8 cellular contexts compared by ENCODE assay signal in the genomic region with DNA sequence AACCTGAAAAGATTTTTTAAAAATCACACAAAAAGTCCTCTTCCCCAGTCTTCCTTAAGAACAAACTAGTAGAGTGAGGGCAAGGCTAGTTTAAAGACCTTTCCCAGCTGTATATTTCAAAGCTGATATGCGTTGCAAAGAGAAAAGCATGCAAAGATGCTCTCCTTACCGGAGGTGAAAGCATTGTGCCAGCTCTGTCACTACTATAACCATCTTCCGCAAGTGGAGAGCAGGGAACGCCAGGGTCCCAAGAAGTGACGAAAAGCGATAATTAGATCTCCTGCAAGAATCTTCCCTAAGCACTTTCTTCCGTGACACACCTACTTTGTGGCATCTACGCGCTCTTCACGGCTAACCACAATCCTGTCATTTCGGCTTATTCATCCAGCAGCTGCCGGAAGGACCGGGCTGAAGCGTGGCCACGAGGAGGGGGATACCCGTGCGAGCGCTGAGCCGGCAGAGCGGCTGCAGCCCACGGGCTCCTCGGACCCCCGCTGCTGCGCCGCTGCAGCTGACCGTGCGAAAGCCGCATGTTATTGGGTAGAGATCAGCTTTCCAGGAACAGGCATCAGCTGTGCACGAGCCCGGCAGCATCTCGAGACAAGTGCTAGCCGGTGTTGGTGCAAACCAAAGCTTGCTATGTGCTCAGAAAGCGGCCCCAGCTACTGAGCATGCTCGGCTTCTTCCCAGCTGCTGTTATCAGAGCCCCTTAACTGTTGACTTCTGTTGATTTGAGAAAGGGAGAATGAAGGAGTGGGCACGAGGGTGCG. TPM values are rescaled to one million over a fixed set of nuclear protein-coding genes. Genes with fewer than 3 reads are reported as not detected.
A peak's percentile ranks its signal among the peaks of the same experiment; 100 is the strongest.
DNase-seq lines count a peak whose midpoint lies in the region; ATAC-seq, FAIRE-seq and TF ChIP-seq lines count a peak whose summit lies in the region.

No MANE protein-coding gene starts in this region.

- H3K4me3 ChIP-seq in K562: peak overlapping the region; percentile 42
- H3K4me3 ChIP-seq in small intestine (ENCODE audit: low read depth in 1 of 2, low read length in 2 of 2): peak overlapping the region in 1 of 2 donors; percentile 43

- H3K4ac ChIP-seq in H9 (ENCODE audit: low read depth, low read length): no peak overlapping the region

- no peak overlapping the region for H4K5ac ChIP-seq in H9 (ENCODE audit: insufficient read length, low read depth, low read length)

- H3K27me3 ChIP-seq in H9 (ENCODE audit: insufficient read depth, low read length) (no peaks in the 10 kb centered on the region), K562 (ENCODE audit: control insufficient read depth in 2 of 2, insufficient read depth in 2 of 2, low read length in 2 of 2) (no peaks in the 10 kb centered on the region), small intestine (ENCODE audit: control insufficient read depth in 2 of 2, insufficient read depth in 2 of 2, low read length in 2 of 2) (no peaks in the 10 kb centered on the region)

- H3K23ac ChIP-seq in H9 (ENCODE audit: insufficient read length, low read depth, low read length): no peak overlapping the region

- peaks cover 42% of the 10 kb centered on the region for H3K27me3 Mint-ChIP-seq in H9 (ENCODE audit: low read depth)
- peaks cover 9 to 14% (median 11%) of the 10 kb centered on the region in 3 donors for H3K27me3 Mint-ChIP-seq in immature natural killer cell (ENCODE audit: low read depth in 3 of 3)

- H3K4me1 ChIP-seq in H9 (ENCODE audit: insufficient read depth, low read length) (no peaks in the 10 kb centered on the region), K562 (replicated peaks in 1 of 2; ENCODE audit: control insufficient read depth in 2 of 2, insufficient read depth in 2 of 2, low read length in 2 of 2) (peaks cover 6 to 17% of the 10 kb centered on the region in 2 experiments; a peak in 4 of 5 replicates), small intestine (ENCODE audit: control insufficient read depth in 2 of 2, insufficient read depth in 1 of 2, low read depth in 1 of 2, low read length in 1 of 2) (no peaks in the 10 kb centered on the region)

- POLR2A ChIA-PET in K562 (lab: Yijun Ruan, JAX): interaction anchor here (0.6 to 1.3 kb wide), 3 partner anchors 24 to 215 kb away, joined by 3 to 6 read pairs (median 3); no protein-coding TSS in a partner anchor

- in situ Hi-C loops in K562 (cut with MboI): loop anchor here (10.0 kb wide), 2 partner anchors 258 to 262 kb away; no protein-coding TSS in a partner anchor

- no peak overlapping the region for H2BK20ac ChIP-seq in H9 (ENCODE audit: low read depth, low read length, poor library complexity, severe bottlenecking)

- peaks cover 9% of the 10 kb centered on the region for H3K23me2 ChIP-seq in H9 (ENCODE audit: insufficient read length, low read depth, low read length, poor library complexity, severe bottlenecking)

- no peak overlapping the region for H3K56ac ChIP-seq in H9 (ENCODE audit: insufficient read length, low read depth, low read length)

- H3K36me3 Mint-ChIP-seq in H9 (ENCODE audit: insufficient read depth in 1 of 3, low read depth in 3 of 3) (no peaks in the 10 kb centered on the region; a peak in 1 of 7 replicates), immature natural killer cell (no peaks in the 10 kb centered on the region)

- H2AFZ ChIP-seq in H9 (ENCODE audit: low read length) (peak overlapping the region; percentile 81), K562 (ENCODE audit: low read depth, low read length) (peak overlapping the region; percentile 85)

- no peak overlapping the region for H3T11ph ChIP-seq in H9 (ENCODE audit: low read length)

- H3K27ac ChIP-seq in H9 (ENCODE audit: insufficient read length, low read depth, low read length) (no peak overlapping the region), K562 (ENCODE audit: extremely low read depth, low read depth, low read length) (no peak overlapping the region), small intestine (ENCODE audit: low read depth in 1 of 2, low read length in 1 of 2) (no peak overlapping the region)

- peak; percentile 88 for ATAC-seq in K562

- H3K79me1 ChIP-seq in H9 (ENCODE audit: insufficient read depth, low read depth, low read length, poor library complexity, severe bottlenecking): no peaks in the 10 kb centered on the region

- FAIRE-seq in K562 (lab: Jason Lieb, UNC) (peak; percentile 63), small intestine (lab: Jason Lieb, UNC) (no peak)

- CTCF ChIA-PET in K562 (lab: Yijun Ruan, JAX; ENCODE audit: low intra/inter-chr PET ratio): no interaction called here

- H3K36me3 ChIP-seq in K562 (ENCODE audit: control insufficient read depth, insufficient read depth, low read length): no peaks in the 10 kb centered on the region
- H3K36me3 ChIP-seq in small intestine (ENCODE audit: control insufficient read depth in 2 of 2, insufficient read depth in 2 of 2, low read length in 2 of 2): no peaks in the 10 kb centered on the region

- no peak overlapping the region for H2BK5ac ChIP-seq in H9 (ENCODE audit: insufficient read length, low read length)

- H3K27ac Mint-ChIP-seq in H9 (no peak overlapping the region), immature natural killer cell (no peak overlapping the region)

- no TSS peak for BruUV-seq in K562 (replicated peaks; lab: Mats Ljungman, UMichigan)

- H3K9me3 Mint-ChIP-seq in H9 (peaks cover under 1 to 2% of the 10 kb centered on the region in 2 experiments; a peak in 4 of 5 replicates), immature natural killer cell (no peaks in the 10 kb centered on the region)

- H2AK5ac ChIP-seq in H9 (ENCODE audit: insufficient read length, low read length): no peak overlapping the region

- intact Hi-C loops in K562 (cut with micrococcal nuclease): loop anchor here (5.0 kb wide), 2 partner anchors 100 to 255 kb away; no protein-coding TSS in a partner anchor

- TF ChIP-seq POLR2A in K562 (conservative IDR thresholded peaks at IDR 0.05): no peak

- H4K91ac ChIP-seq in H9 (ENCODE audit: insufficient read length, low read depth, low read length): no peak overlapping the region

- DNase-seq in EH (ENCODE audit: low read depth) (peak; percentile 66), H9 (peak; percentile 77), M059J (ENCODE audit: low read depth) (peak; percentile 73), T1000 (lab: John Stamatoyannopoulos, UW) (peak; percentile 30), K562 (ENCODE audit: extremely low read depth in 1 of 4, low spot score in 3 of 4) (peak; percentile 25 to 71 (median 37)), immature natural killer cell (peak; percentile 38 to 50 (median 43)), small intestine (no peak)
- peak; percentile 52 to 54 for DNase-seq in stimulated activated CD4-positive, alpha-beta T cell treated with anti-CD3 and anti-CD28 coated beads, Interleukin-15, amount 100 ng/mL, for 48 hours (ENCODE audit: low read depth in 2 of 2)

- H3K4me1 Mint-ChIP-seq in H9 (peaks cover 8 to 19% of the 10 kb centered on the region in 2 experiments), immature natural killer cell (peaks cover 11 to 17% of the 10 kb centered on the region in 2 donors)

- H3K4me2 ChIP-seq in H9 (ENCODE audit: insufficient read depth, insufficient read length, low read length) (peak overlapping the region; percentile 72), K562 (ENCODE audit: insufficient read depth, low read length) (peak overlapping the region; percentile 87)

- H3K14ac ChIP-seq in H9 (ENCODE audit: insufficient read depth, low read length): no peak overlapping the region

- TF ChIP-seq RAD21 in K562 (CRISPR knock-in tag; conservative IDR thresholded peaks at IDR 0.05 in 1 of 2, IDR thresholded peaks at IDR 0.05 in 1 of 2): no peak

- H4K8ac ChIP-seq in H9 (replicated peaks; ENCODE audit: insufficient read length, low read depth, low read length): no peak overlapping the region

- H3K9ac ChIP-seq in H9 (ENCODE audit: extremely low read depth, insufficient read length, low read length): no peak overlapping the region
- peak overlapping the region in 1 of 2 experiments; percentile 89; a peak in 3 of 4 replicates for H3K9ac ChIP-seq in K562 (ENCODE audit: insufficient read depth in 1 of 2, low read depth in 2 of 2, low read length in 2 of 2)

- WGBS in H9 (ENCODE audit: extremely low coverage, insufficient read length, low lambda C conversion rate): no CpG with 5 or more reads among the region's 36 CpGs
- under 1% methylated on average over 36 of the region's 36 CpGs for WGBS in K562 (ENCODE audit: insufficient coverage, low coverage, missing lambda C conversion rate)
- 2% methylated on average over 36 of the region's 36 CpGs for WGBS in small intestine, 3 donors

- no peak overlapping the region for H2BK15ac ChIP-seq in H9 (ENCODE audit: low read depth, low read length)

- no peak overlapping the region for H2BK120ac ChIP-seq in H9 (ENCODE audit: low read depth, low read length, poor library complexity, severe bottlenecking)

- H3K9me1 ChIP-seq in K562 (ENCODE audit: control insufficient read depth, insufficient read depth, low read length): no peaks in the 10 kb centered on the region

- H3K4me3 Mint-ChIP-seq in H9 (peak overlapping the region; percentile 69 to 81), immature natural killer cell (peak overlapping the region; percentile 74 to 91 (median 85))

- H4K20me1 ChIP-seq in H9 (ENCODE audit: control insufficient read depth, insufficient read depth, insufficient read length): no peaks in the 10 kb centered on the region
- H4K20me1 ChIP-seq in K562 (replicated peaks; ENCODE audit: control insufficient read depth, insufficient read depth, low read length): no peaks in the 10 kb centered on the region

- no peak for TF ChIP-seq CTCF in H9 (conservative IDR thresholded peaks at IDR 0.05)
- no peak for TF ChIP-seq CTCF in K562 (IDR thresholded peaks at IDR 0.05 in 2 of 3, conservative IDR thresholded peaks at IDR 0.05 in 1 of 3; ENCODE audit: insufficient read depth in 2 of 3, low read depth in 1 of 3, low read length in 3 of 3)

- H2BK12ac ChIP-seq in H9 (ENCODE audit: insufficient read length, low read depth, low read length): no peak overlapping the region

- H3K18ac ChIP-seq in H9 (ENCODE audit: insufficient read length, low read depth, low read length): no peak overlapping the region

- H3K9me3 ChIP-seq in H9 (ENCODE audit: control insufficient read depth, low read depth, low read length) (no peaks in the 10 kb centered on the region), K562 (replicated peaks; ENCODE audit: control insufficient read depth, insufficient read depth, low read depth, low read length) (no peaks in the 10 kb centered on the region), small intestine (ENCODE audit: control insufficient read depth, low read depth) (no peaks in the 10 kb centered on the region)

- no peak for TF ChIP-seq EP300 in K562 (IDR thresholded peaks at IDR 0.05; ENCODE audit: low read length)

- H3K79me2 ChIP-seq in H9 (ENCODE audit: insufficient read depth, low read length) (no peaks in the 10 kb centered on the region), K562 (ENCODE audit: control insufficient read depth, insufficient read depth, low read length) (no peaks in the 10 kb centered on the region)

RNA-seq across cellular contexts. Expression of a gene that starts 57.2 kb away (rescaled TPM):
- 2.0 and 2.4 TPM in 2 replicates for total RNA-seq in H9 (2021)
- total RNA-seq in M059J (2014; rRNA removed; shearing (Covaris generic)): 28.3 and 31.2 TPM in 2 replicates
- 15.1 and 38.1 TPM in 2 replicates for total RNA-seq in K562 (2011; cell fraction: chromatin; rRNA removed; ENCODE audit: low replicate concordance)
- 9.8 and 11.2 TPM in 2 replicates for total RNA-seq in K562 (2011; cell fraction: nucleolus; rRNA removed)
- total RNA-seq in K562 (2011; cell fraction: nucleoplasm; rRNA removed): 14.4 and 21.6 TPM in 2 replicates
- 15.5 and 16.2 TPM in 2 replicates for total RNA-seq in K562 (2014; rRNA removed)
- 29.7 and 33.9 TPM in 2 replicates for total RNA-seq in K562 (2014; rRNA removed; fragmentation: Illumina TruSeq; extraction: Trizol)
- total RNA-seq in K562 (2015; rRNA removed; fragmentation: Illumina TruSeq; extraction: Trizol): 21.6 and 24.3 TPM in 2 replicates
- 18.4 and 21.1 TPM in 2 replicates for total RNA-seq in K562 (2021)
- 25.6 and 25.8 TPM in 2 replicates for polyA plus RNA-seq in K562 (2011; rRNA removed)
- polyA plus RNA-seq in K562 (2011; cell fraction: cytosol; rRNA removed): 4.0 and 10.9 TPM in 2 replicates
- polyA plus RNA-seq in K562 (2011; cell fraction: nucleus; rRNA removed): 7.1 and 10.8 TPM in 2 replicates
- polyA plus RNA-seq in K562 (2012): 14.6 and 19.2 TPM in 2 replicates
- 20.2 and 22.0 TPM in 2 replicates for polyA plus RNA-seq in K562 (2014; fragmentation: Illumina TruSeq; extraction: Trizol)
- polyA plus RNA-seq in K562 (2014; fragmentation: Nextera tagmentation; extraction: Ambion mirVana): 10 to 100 TPM; 17.8 to 19.0 TPM
- 11.8 and 13.3 TPM in 2 replicates for polyA plus RNA-seq in K562 (2014; rRNA removed)
- polyA minus RNA-seq in K562 (2011; rRNA and poly(A)+ RNA removed): 38.4 and 50.9 TPM in 2 replicates
- 16.6 and 20.7 TPM in 2 replicates for polyA minus RNA-seq in K562 (2011; cell fraction: cytosol; rRNA and poly(A)+ RNA removed)
- 13.2 and 34.0 TPM in 2 replicates for polyA minus RNA-seq in K562 (2011; cell fraction: nucleus; rRNA and poly(A)+ RNA removed)
- 1 to 10 TPM; 4.2 to 9.9 (median 6.7) TPM for polyA plus RNA-seq in immature natural killer cell
- polyA plus RNA-seq in small intestine: 10 to 100 TPM; 15.1 to 32.4 (median 26.2) TPM
